In the genomic region with DNA sequence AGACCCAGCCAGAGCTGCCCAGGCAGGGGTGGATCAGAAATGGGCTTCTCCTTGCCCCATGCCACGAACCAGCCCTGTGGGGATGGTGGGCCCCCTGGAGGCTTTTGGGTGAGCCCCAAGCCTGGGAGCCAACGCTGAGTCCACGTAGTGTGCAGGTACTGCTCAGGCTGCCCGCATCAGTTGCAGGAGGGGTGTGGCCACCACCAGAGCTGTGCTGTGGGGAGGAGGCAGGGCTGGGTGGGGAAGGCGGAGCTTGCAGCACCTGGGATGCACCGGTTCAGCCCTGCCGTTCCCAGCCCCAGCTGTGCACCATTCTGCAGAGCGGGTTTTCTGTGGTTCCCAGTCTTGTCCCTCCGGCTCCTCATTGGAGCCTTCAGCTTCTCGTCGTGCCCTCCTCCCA, we compare ENCODE assay signal across 1 cellular context.
A peak's percentile ranks its signal among the peaks of the same experiment; 100 is the strongest.
TF ChIP-seq lines count a peak whose summit lies in the region.

No MANE protein-coding gene starts in this region.

TF ChIP-seq in H1, 55 proteins besides CTCF, POLR2A, EP300 and RAD21:
- TF ChIP-seq HDAC2 (IDR thresholded peaks at IDR 0.05; ENCODE audit: borderline replicate concordance in 1 of 2, low read depth in 2 of 2, low read length in 2 of 2) (no peak), RXRA (IDR thresholded peaks at IDR 0.05; ENCODE audit: insufficient read depth, low read depth, low read length) (no peak), CREB1 (IDR thresholded peaks at IDR 0.05) (0 out of 2 replicates have a peak, but pooled peaks have one; percentile 10)
TF ChIP-seq in H1: peak in this region for 1.
